ENCODE assay signal across 17 cellular contexts in the genomic region with DNA sequence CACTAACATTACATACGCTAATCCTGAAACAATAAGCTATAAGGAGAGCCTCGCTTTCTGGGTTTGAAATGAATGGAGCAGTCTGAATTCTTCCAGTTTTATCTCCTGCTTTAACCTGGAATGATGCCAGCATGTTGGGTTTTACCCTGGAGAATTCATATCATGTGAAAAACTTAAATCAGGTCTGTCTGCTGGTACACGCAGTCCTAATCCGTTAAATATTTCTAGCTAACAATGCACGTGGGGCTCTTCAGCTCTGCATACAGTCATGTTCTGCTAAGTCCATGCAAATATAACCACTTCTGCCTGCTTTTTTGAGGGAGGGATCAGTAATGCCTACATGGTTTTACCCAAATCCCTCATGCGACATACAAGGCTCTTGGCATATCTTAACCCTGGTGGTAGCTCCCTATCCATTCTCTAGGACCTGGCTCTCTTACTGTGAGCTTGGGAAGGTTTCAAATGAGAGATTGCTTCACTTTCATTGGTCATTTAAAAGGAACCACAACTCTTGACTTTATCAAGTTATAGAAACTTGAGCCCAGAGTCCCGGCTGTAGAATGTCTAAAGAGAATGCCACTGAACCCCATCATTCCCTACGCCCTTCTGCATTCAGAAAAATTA.
A peak's percentile ranks its signal among the peaks of the same experiment; 100 is the strongest.
DNase-seq lines count a peak whose midpoint lies in the region; ATAC-seq and TF ChIP-seq lines count a peak whose summit lies in the region.
"Had no signal": no experiment of that assay in that cellular context is flagged by ENCODE, and none has a peak within 500 bp of the region (broad histone marks: within the 10 kb centered on the region; RNA-seq: fewer than 3 reads in every experiment).

No MANE protein-coding gene starts in this region.

- H4K20me1 ChIP-seq in GM23338 (replicated peaks; ENCODE audit: insufficient read depth), result no peaks in the 10 kb centered on the region; the same call in 1 of the 2 replicates

- H3K27me3 ChIP-seq in GM23338 (ENCODE audit: insufficient read depth), result no peaks in the 10 kb centered on the region
- H3K27me3 ChIP-seq: ascending aorta had no signal

- H3K4me3 ChIP-seq in GM23338, result no peak overlapping the region
- H3K4me3 ChIP-seq in SK-N-MC, result no peak overlapping the region
- no peak overlapping the region for H3K4me3 ChIP-seq in fibroblast of villous mesenchyme (ENCODE audit: low read depth, low read length)
- H3K4me3 ChIP-seq: ascending aorta, psoas muscle had no signal

- H3K4me1 Mint-ChIP-seq in GM23338, result peaks cover 22% of the 10 kb centered on the region
- H3K4me1 Mint-ChIP-seq in stimulated activated naive CD8-positive, alpha-beta T cell treated with anti-CD3 and anti-CD28 coated beads, Interleukin-15, amount 100 ng/mL, for 72 hours, result no peaks in the 10 kb centered on the region
- H3K4me1 Mint-ChIP-seq: activated T-helper 17 cell treated with anti-CD3 and anti-CD28 coated beads, Interleukin-2, amount 50 U/mL, for 72 hours had no signal

- H3K9me3 ChIP-seq in SK-N-MC (ENCODE audit: low read depth, low read length), result no peaks in the 10 kb centered on the region
- H3K9me3 ChIP-seq: ascending aorta, psoas muscle had no signal

- H3K27ac ChIP-seq in GM23338 (ENCODE audit: low read depth) (no peak overlapping the region), SK-N-MC (no peak overlapping the region)
- H3K27ac ChIP-seq: ascending aorta, C4-2B, psoas muscle had no signal

- intact Hi-C loops in sciatic nerve (cut with DNase I), result no loop called here

- ATAC-seq in GM23338, result peak; percentile 56
- ATAC-seq in sciatic nerve, result peak; percentile 86
- no peak for ATAC-seq in stimulated activated naive CD8-positive, alpha-beta T cell treated with anti-CD3 and anti-CD28 coated beads, Interleukin-15, amount 100 ng/mL, for 72 hours
- no peak for ATAC-seq in GM19328 (IDR thresholded peaks at IDR 0.05; ENCODE audit: unreplicated experiment)
- ATAC-seq: activated CD8-positive, alpha-beta T cell treated with anti-CD3 and anti-CD28 coated beads for 36 hours; activated T-helper 17 cell treated with anti-CD3 and anti-CD28 coated beads, Interleukin-2, amount 50 U/mL, for 72 hours had no signal

- no peaks in the 10 kb centered on the region for H3F3A ChIP-seq in GM23338 (replicated peaks; ENCODE audit: low read depth)

- DNase-seq in GM23338 (ENCODE audit: low spot score) (no peak), SK-N-MC (ENCODE audit: low read depth, low spot score) (peak; percentile 8), fibroblast of villous mesenchyme (ENCODE audit: low read depth) (peak; percentile 34), sciatic nerve (ENCODE audit: low spot score) (no peak), NCI-H1092 (lab: John Stamatoyannopoulos, UW) (no peak), T-helper 9 cell (no peak)
- DNase-seq in stimulated activated naive CD8-positive, alpha-beta T cell treated with anti-CD3 and anti-CD28 coated beads, Interleukin-15, amount 100 ng/mL, for 72 hours, result no peak
- DNase-seq: activated CD8-positive, alpha-beta T cell treated with anti-CD3 and anti-CD28 coated beads for 36 hours; GF-D8; kidney; NCI-H1417; psoas muscle; stimulated activated CD4-positive, alpha-beta T cell treated with anti-CD3 and anti-CD28 coated beads, Interleukin-4, amount 100 ng/mL, for 1 hour had no signal

- no peak overlapping the region for H2AFZ ChIP-seq in GM23338

- no peak for TF ChIP-seq CTCF in GM23338 (conservative IDR thresholded peaks at IDR 0.05; ENCODE audit: low read depth in 2 of 2)
- TF ChIP-seq CTCF in fibroblast of villous mesenchyme (IDR thresholded peaks at IDR 0.05; ENCODE audit: insufficient read depth, low read depth, low read length), result no peak

- no peak overlapping the region; the same call in 2 of the 3 replicates for H3K4me3 Mint-ChIP-seq in GM23338
- H3K4me3 Mint-ChIP-seq in stimulated activated naive CD8-positive, alpha-beta T cell treated with anti-CD3 and anti-CD28 coated beads, Interleukin-15, amount 100 ng/mL, for 72 hours, result no peak overlapping the region
- H3K4me3 Mint-ChIP-seq: activated CD8-positive, alpha-beta T cell treated with anti-CD3 and anti-CD28 coated beads for 36 hours; activated T-helper 17 cell treated with anti-CD3 and anti-CD28 coated beads, Interleukin-2, amount 50 U/mL, for 72 hours had no signal

- peaks cover 8% of the 10 kb centered on the region for H3K27me3 Mint-ChIP-seq in GM23338 (ENCODE audit: insufficient read depth, low read depth, poor library complexity)
- peaks cover 15% of the 10 kb centered on the region for H3K27me3 Mint-ChIP-seq in stimulated activated naive CD8-positive, alpha-beta T cell treated with anti-CD3 and anti-CD28 coated beads, Interleukin-15, amount 100 ng/mL, for 72 hours

- peaks cover 5% of the 10 kb centered on the region for H3K9me2 ChIP-seq in GM23338 (ENCODE audit: insufficient read depth)

- peak overlapping the region; percentile 33 for H3K27ac Mint-ChIP-seq in GM23338
- no peak overlapping the region for H3K27ac Mint-ChIP-seq in stimulated activated naive CD8-positive, alpha-beta T cell treated with anti-CD3 and anti-CD28 coated beads, Interleukin-15, amount 100 ng/mL, for 72 hours
- H3K27ac Mint-ChIP-seq: activated CD8-positive, alpha-beta T cell treated with anti-CD3 and anti-CD28 coated beads for 36 hours; activated T-helper 17 cell treated with anti-CD3 and anti-CD28 coated beads, Interleukin-2, amount 50 U/mL, for 72 hours had no signal

- peak overlapping the region; percentile 19 for H3K4me2 ChIP-seq in GM23338

- peaks cover 17% of the 10 kb centered on the region for H3K4me1 ChIP-seq in GM23338 (ENCODE audit: insufficient read depth)
- H3K4me1 ChIP-seq: ascending aorta had no signal

- H3K36me3 ChIP-seq in GM23338 (ENCODE audit: insufficient read depth) (no peaks in the 10 kb centered on the region), SK-N-MC (ENCODE audit: insufficient read depth, low read length) (no peaks in the 10 kb centered on the region)
- H3K36me3 ChIP-seq: ascending aorta had no signal

- H3K79me2 ChIP-seq in GM23338 (replicated peaks; ENCODE audit: insufficient read depth), result no peaks in the 10 kb centered on the region

- H3K9me3 Mint-ChIP-seq in GM23338, result no peaks in the 10 kb centered on the region; the same call in 2 of the 3 replicates
- H3K9me3 Mint-ChIP-seq in stimulated activated naive CD8-positive, alpha-beta T cell treated with anti-CD3 and anti-CD28 coated beads, Interleukin-15, amount 100 ng/mL, for 72 hours, result no peaks in the 10 kb centered on the region
- H3K9me3 Mint-ChIP-seq: activated CD8-positive, alpha-beta T cell treated with anti-CD3 and anti-CD28 coated beads for 36 hours; activated T-helper 17 cell treated with anti-CD3 and anti-CD28 coated beads, Interleukin-2, amount 50 U/mL, for 72 hours had no signal

- H3K36me3 Mint-ChIP-seq in GM23338 (ENCODE audit: low read depth), result no peaks in the 10 kb centered on the region; the same call in 1 of the 3 replicates

- no peak overlapping the region for H3K9ac ChIP-seq in SK-N-MC (ENCODE audit: insufficient read length)

TF ChIP-seq in GM23338, 12 proteins besides CTCF, POLR2A, EP300 and RAD21 (continues in another document):
- TF ChIP-seq ZNF114 (CRISPR knock-in tag; IDR thresholded peaks at IDR 0.05) (no peak), EZH2 (IDR thresholded peaks at IDR 0.05; ENCODE audit: low read depth, unreplicated experiment) (no peak), CREB1 (CRISPR knock-in tag; IDR thresholded peaks at IDR 0.05; ENCODE audit: low read depth) (no peak), NANOG (IDR thresholded peaks at IDR 0.05; ENCODE audit: borderline replicate concordance) (no peak)
- TF ChIP-seq, protein P1, sequence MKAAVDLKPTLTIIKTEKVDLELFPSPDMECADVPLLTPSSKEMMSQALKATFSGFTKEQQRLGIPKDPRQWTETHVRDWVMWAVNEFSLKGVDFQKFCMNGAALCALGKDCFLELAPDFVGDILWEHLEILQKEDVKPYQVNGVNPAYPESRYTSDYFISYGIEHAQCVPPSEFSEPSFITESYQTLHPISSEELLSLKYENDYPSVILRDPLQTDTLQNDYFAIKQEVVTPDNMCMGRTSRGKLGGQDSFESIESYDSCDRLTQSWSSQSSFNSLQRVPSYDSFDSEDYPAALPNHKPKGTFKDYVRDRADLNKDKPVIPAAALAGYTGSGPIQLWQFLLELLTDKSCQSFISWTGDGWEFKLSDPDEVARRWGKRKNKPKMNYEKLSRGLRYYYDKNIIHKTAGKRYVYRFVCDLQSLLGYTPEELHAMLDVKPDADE (IDR thresholded peaks at IDR 0.05), result no peak
- TF ChIP-seq, protein P2, sequence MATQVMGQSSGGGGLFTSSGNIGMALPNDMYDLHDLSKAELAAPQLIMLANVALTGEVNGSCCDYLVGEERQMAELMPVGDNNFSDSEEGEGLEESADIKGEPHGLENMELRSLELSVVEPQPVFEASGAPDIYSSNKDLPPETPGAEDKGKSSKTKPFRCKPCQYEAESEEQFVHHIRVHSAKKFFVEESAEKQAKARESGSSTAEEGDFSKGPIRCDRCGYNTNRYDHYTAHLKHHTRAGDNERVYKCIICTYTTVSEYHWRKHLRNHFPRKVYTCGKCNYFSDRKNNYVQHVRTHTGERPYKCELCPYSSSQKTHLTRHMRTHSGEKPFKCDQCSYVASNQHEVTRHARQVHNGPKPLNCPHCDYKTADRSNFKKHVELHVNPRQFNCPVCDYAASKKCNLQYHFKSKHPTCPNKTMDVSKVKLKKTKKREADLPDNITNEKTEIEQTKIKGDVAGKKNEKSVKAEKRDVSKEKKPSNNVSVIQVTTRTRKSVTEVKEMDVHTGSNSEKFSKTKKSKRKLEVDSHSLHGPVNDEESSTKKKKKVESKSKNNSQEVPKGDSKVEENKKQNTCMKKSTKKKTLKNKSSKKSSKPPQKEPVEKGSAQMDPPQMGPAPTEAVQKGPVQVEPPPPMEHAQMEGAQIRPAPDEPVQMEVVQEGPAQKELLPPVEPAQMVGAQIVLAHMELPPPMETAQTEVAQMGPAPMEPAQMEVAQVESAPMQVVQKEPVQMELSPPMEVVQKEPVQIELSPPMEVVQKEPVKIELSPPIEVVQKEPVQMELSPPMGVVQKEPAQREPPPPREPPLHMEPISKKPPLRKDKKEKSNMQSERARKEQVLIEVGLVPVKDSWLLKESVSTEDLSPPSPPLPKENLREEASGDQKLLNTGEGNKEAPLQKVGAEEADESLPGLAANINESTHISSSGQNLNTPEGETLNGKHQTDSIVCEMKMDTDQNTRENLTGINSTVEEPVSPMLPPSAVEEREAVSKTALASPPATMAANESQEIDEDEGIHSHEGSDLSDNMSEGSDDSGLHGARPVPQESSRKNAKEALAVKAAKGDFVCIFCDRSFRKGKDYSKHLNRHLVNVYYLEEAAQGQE (IDR thresholded peaks at IDR 0.05; ENCODE audit: unreplicated experiment), result no peak

Comparison
In these comparisons a context has a peak if more than half of its experiments do, and no peak if none do; other contexts are left out.
1. ATAC-seq: peak in GM23338 (single experiment) and sciatic nerve (single experiment); none in stimulated activated naive CD8-positive, alpha-beta T cell treated with anti-CD3 and anti-CD28 coated beads, Interleukin-15, amount 100 ng/mL, for 72 hours (single experiment) and GM19328 (single experiment).
2. DNase-seq: peak in SK-N-MC (single experiment) and fibroblast of villous mesenchyme (single experiment); none in GM23338 (single experiment), sciatic nerve (single experiment), stimulated activated naive CD8-positive, alpha-beta T cell treated with anti-CD3 and anti-CD28 coated beads, Interleukin-15, amount 100 ng/mL, for 72 hours (0 of 2), NCI-H1092 (single experiment) and T-helper 9 cell (single experiment).